ENCODE assay signal across 16 cellular contexts in genomic region chr10:77383861-77384553, GRCh38.
DNase-seq lines count a peak whose midpoint lies in the region; ATAC-seq and TF ChIP-seq lines count a peak whose summit lies in the region.
"Had no signal": no experiment of that assay in that cellular context is flagged by ENCODE, and none has a peak within 500 bp of the region (broad histone marks: within the 10 kb centered on the region; RNA-seq: fewer than 3 reads in every experiment).

No MANE protein-coding gene starts in this region.

- peaks cover 31% of the 10 kb centered on the region for H3K27me3 ChIP-seq in endodermal cell (ENCODE audit: control insufficient read depth, insufficient read depth, low read length, poor library complexity, severe bottlenecking)

- no peak overlapping the region for H3K27ac ChIP-seq in endodermal cell (ENCODE audit: low read depth, low read length)

- peak; percentile 8 for DNase-seq in DMS79 treated with DMSO at 0.1 percent for 48 hours (lab: John Stamatoyannopoulos, UW)
- DNase-seq in DMS79 (lab: John Stamatoyannopoulos, UW) = no peak
- DNase-seq in NCI-H748 treated with DMSO at 0.1 percent for 48 hours (lab: John Stamatoyannopoulos, UW) = peak; percentile 9
- DNase-seq in endodermal cell = peak; percentile 26
- DNase-seq in smooth muscle cell of the brain vasculature (ENCODE audit: low read depth, low spot score) = peak; percentile 58
- no peak for DNase-seq in C1 segment of cervical spinal cord (lab: John Stamatoyannopoulos, UW)
- no peak for DNase-seq in islet precursor cell
- DNase-seq: activated CD8-positive, alpha-beta T cell treated with anti-CD3 and anti-CD28 coated beads, Interleukin-2, amount 10 ng/mL, durations not matched to agents 7 days and 5 days; CD4-positive, CD25-positive, alpha-beta regulatory T cell; EL; NCI-H2171 treated with DMSO at 0.1 percent for 48 hours; stimulated activated naive CD4-positive, alpha-beta T cell had no signal

- H3K9me3 ChIP-seq in endodermal cell (ENCODE audit: control insufficient read depth, low read length) = no peaks in the 10 kb centered on the region

- no peak overlapping the region for H3K27ac Mint-ChIP-seq in endodermal cell
- H3K27ac Mint-ChIP-seq: activated CD8-positive, alpha-beta T cell treated with anti-CD3 and anti-CD28 coated beads, Interleukin-2, amount 10 ng/mL, durations not matched to agents 7 days and 5 days; activated T-helper 1 cell treated with anti-CD3 and anti-CD28 coated beads, Interleukin-12 subunit alpha, Interleukin-12 subunit beta, Interleukin-2, Interleukin-4 antibody, amounts not matched to agents 30 ng/mL and 10 ng/mL and 1 ng/mL, durations not matched to agents 14 hours and 24 hours and 36 hours; CD4-positive, CD25-positive, alpha-beta regulatory T cell; type B pancreatic cell had no signal

- H3K36me3 ChIP-seq in endodermal cell (ENCODE audit: control insufficient read depth, insufficient read depth, low read length) = no peaks in the 10 kb centered on the region

- no peak for TF ChIP-seq CTCF in endodermal cell (conservative IDR thresholded peaks at IDR 0.05)

- peaks cover 1% of the 10 kb centered on the region for H3K4me1 ChIP-seq in endodermal cell (ENCODE audit: control insufficient read depth, insufficient read depth, low read length)

- no peak overlapping the region for H3K4me3 ChIP-seq in endodermal cell (ENCODE audit: low read length)

- no peaks in the 10 kb centered on the region for H3K9me3 Mint-ChIP-seq in endodermal cell
- H3K9me3 Mint-ChIP-seq: activated T-helper 1 cell treated with anti-CD3 and anti-CD28 coated beads, Interleukin-12 subunit alpha, Interleukin-12 subunit beta, Interleukin-2, Interleukin-4 antibody, amounts not matched to agents 30 ng/mL and 10 ng/mL and 1 ng/mL, durations not matched to agents 14 hours and 24 hours and 36 hours; type B pancreatic cell had no signal

- 84 to 93% methylated on average over 12 to 14 of the region's 14 CpGs for WGBS in endodermal cell (ENCODE audit: insufficient coverage in 1 of 2, insufficient read length in 1 of 2), 2 experiments

- no peak overlapping the region for H3K9ac ChIP-seq in endodermal cell (ENCODE audit: extremely low read depth, low read length, poor library complexity, severe bottlenecking)

- no peaks in the 10 kb centered on the region for H3K36me3 Mint-ChIP-seq in endodermal cell (ENCODE audit: low read depth)
- H3K36me3 Mint-ChIP-seq: CD4-positive, CD25-positive, alpha-beta regulatory T cell; type B pancreatic cell had no signal

- peaks cover 20% of the 10 kb centered on the region for H3K4me1 Mint-ChIP-seq in endodermal cell

- no peak for ATAC-seq in HG03521 (IDR thresholded peaks at IDR 0.05; ENCODE audit: unreplicated experiment)
- ATAC-seq: activated CD8-positive, alpha-beta T cell treated with anti-CD3 and anti-CD28 coated beads, Interleukin-2, amount 10 ng/mL, durations not matched to agents 7 days and 5 days; Right ventricle myocardium inferior had no signal

- H3K4me3 Mint-ChIP-seq in endodermal cell = no peak overlapping the region
- H3K4me3 Mint-ChIP-seq: activated CD8-positive, alpha-beta T cell treated with anti-CD3 and anti-CD28 coated beads, Interleukin-2, amount 10 ng/mL, durations not matched to agents 7 days and 5 days; activated T-helper 1 cell treated with anti-CD3 and anti-CD28 coated beads, Interleukin-12 subunit alpha, Interleukin-12 subunit beta, Interleukin-2, Interleukin-4 antibody, amounts not matched to agents 30 ng/mL and 10 ng/mL and 1 ng/mL, durations not matched to agents 14 hours and 24 hours and 36 hours; CD4-positive, CD25-positive, alpha-beta regulatory T cell; type B pancreatic cell had no signal

- peaks cover 5% of the 10 kb centered on the region for H3K27me3 Mint-ChIP-seq in endodermal cell (ENCODE audit: insufficient read depth)

Comparison
In these comparisons a context has a peak if more than half of its experiments do, and no peak if none do; other contexts are left out.
1. DNase-seq: peak in DMS79 treated with DMSO at 0.1 percent for 48 hours (single experiment), NCI-H748 treated with DMSO at 0.1 percent for 48 hours (single experiment), endodermal cell (single experiment) and smooth muscle cell of the brain vasculature (single experiment); none in DMS79 (single experiment), C1 segment of cervical spinal cord (0 of 14) and islet precursor cell (single experiment).